In the genomic region with DNA sequence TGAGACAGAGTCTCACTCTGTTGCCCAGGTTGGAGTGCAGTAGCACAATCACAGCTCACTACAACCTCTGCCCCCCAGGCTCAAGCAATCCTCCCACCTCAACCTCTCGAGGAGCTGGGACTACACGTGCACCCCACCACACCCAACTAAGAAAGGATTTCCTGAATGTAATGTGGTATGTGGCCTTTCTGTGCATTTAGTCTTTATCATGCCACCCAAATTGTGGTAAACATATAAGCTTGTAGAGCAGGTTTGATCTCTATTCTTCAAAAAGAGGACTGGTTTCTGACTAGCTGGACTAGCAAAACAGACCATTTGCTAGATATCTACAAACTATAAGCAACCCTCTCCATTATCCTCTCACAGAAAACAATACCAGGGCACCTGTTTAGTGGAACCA, we compare ENCODE assay signal across 1 cellular context.
TF ChIP-seq lines count a peak whose summit lies in the region.

No MANE protein-coding gene starts in this region.

TF ChIP-seq in HCT116, 20 proteins besides CTCF, POLR2A, EP300 and RAD21:
- TF ChIP-seq CBX3 (IDR thresholded peaks at IDR 0.05; ENCODE audit: low read depth) (no peak), EZH2phosphoT487 (IDR thresholded peaks at IDR 0.05; ENCODE audit: borderline replicate concordance) (no peak), ZFX (IDR thresholded peaks at IDR 0.05) (no peak), FOSL1 (IDR thresholded peaks at IDR 0.05; ENCODE audit: low read depth) (no peak), EGR1 (IDR thresholded peaks at IDR 0.05; ENCODE audit: low read depth) (no peak), ELF1 (IDR thresholded peaks at IDR 0.05; ENCODE audit: borderline replicate concordance, low read depth) (no peak), CEBPB (IDR thresholded peaks at IDR 0.05; ENCODE audit: low read depth) (no peak), YY1 (IDR thresholded peaks at IDR 0.05; ENCODE audit: extremely low read depth, insufficient replicate concordance, low read depth, low read length) (no peak), TCF7L2 (IDR thresholded peaks at IDR 0.05; ENCODE audit: borderline replicate concordance, extremely low read depth, insufficient read depth, insufficient read length) (no peak), POLR2AphosphoS5 (IDR thresholded peaks at IDR 0.05; ENCODE audit: low read depth, low read length) (no peak), SRF (IDR thresholded peaks at IDR 0.05; ENCODE audit: low read depth) (no peak), EZH2 (IDR thresholded peaks at IDR 0.05) (no peak), JUND (IDR thresholded peaks at IDR 0.05) (no peak)
- TF ChIP-seq, protein P1, sequence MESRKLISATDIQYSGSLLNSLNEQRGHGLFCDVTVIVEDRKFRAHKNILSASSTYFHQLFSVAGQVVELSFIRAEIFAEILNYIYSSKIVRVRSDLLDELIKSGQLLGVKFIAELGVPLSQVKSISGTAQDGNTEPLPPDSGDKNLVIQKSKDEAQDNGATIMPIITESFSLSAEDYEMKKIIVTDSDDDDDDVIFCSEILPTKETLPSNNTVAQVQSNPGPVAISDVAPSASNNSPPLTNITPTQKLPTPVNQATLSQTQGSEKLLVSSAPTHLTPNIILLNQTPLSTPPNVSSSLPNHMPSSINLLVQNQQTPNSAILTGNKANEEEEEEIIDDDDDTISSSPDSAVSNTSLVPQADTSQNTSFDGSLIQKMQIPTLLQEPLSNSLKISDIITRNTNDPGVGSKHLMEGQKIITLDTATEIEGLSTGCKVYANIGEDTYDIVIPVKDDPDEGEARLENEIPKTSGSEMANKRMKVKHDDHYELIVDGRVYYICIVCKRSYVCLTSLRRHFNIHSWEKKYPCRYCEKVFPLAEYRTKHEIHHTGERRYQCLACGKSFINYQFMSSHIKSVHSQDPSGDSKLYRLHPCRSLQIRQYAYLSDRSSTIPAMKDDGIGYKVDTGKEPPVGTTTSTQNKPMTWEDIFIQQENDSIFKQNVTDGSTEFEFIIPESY (IDR thresholded peaks at IDR 0.05; ENCODE audit: extremely low read depth, insufficient replicate concordance, low read length), result no peak
- TF ChIP-seq, protein P2, sequence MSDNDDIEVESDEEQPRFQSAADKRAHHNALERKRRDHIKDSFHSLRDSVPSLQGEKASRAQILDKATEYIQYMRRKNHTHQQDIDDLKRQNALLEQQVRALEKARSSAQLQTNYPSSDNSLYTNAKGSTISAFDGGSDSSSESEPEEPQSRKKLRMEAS (IDR thresholded peaks at IDR 0.05), result no peak
- TF ChIP-seq, protein P3, sequence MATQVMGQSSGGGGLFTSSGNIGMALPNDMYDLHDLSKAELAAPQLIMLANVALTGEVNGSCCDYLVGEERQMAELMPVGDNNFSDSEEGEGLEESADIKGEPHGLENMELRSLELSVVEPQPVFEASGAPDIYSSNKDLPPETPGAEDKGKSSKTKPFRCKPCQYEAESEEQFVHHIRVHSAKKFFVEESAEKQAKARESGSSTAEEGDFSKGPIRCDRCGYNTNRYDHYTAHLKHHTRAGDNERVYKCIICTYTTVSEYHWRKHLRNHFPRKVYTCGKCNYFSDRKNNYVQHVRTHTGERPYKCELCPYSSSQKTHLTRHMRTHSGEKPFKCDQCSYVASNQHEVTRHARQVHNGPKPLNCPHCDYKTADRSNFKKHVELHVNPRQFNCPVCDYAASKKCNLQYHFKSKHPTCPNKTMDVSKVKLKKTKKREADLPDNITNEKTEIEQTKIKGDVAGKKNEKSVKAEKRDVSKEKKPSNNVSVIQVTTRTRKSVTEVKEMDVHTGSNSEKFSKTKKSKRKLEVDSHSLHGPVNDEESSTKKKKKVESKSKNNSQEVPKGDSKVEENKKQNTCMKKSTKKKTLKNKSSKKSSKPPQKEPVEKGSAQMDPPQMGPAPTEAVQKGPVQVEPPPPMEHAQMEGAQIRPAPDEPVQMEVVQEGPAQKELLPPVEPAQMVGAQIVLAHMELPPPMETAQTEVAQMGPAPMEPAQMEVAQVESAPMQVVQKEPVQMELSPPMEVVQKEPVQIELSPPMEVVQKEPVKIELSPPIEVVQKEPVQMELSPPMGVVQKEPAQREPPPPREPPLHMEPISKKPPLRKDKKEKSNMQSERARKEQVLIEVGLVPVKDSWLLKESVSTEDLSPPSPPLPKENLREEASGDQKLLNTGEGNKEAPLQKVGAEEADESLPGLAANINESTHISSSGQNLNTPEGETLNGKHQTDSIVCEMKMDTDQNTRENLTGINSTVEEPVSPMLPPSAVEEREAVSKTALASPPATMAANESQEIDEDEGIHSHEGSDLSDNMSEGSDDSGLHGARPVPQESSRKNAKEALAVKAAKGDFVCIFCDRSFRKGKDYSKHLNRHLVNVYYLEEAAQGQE (IDR thresholded peaks at IDR 0.05; ENCODE audit: low read depth), result no peak
- TF ChIP-seq, protein P4, sequence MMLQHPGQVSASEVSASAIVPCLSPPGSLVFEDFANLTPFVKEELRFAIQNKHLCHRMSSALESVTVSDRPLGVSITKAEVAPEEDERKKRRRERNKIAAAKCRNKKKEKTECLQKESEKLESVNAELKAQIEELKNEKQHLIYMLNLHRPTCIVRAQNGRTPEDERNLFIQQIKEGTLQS (IDR thresholded peaks at IDR 0.05), result no peak
